8 cellular contexts compared by ENCODE assay signal in genomic region chr11:37372667-37373066, GRCh38.
"Had no signal": no experiment of that assay in that cellular context is flagged by ENCODE, and none has a peak within 500 bp of the region (broad histone marks: within the 10 kb centered on the region; RNA-seq: fewer than 3 reads in every experiment).

No MANE protein-coding gene starts in this region.

- DNase-seq: GDM1, GF-D8 had no signal

- ATAC-seq: GM12878 had no signal

- H3K4me3 ChIP-seq: GM12878 had no signal

- FAIRE-seq: G401.6, GM12878, GM12891, GM12892, GM18507, GM19239 had no signal
